In the genomic region with DNA sequence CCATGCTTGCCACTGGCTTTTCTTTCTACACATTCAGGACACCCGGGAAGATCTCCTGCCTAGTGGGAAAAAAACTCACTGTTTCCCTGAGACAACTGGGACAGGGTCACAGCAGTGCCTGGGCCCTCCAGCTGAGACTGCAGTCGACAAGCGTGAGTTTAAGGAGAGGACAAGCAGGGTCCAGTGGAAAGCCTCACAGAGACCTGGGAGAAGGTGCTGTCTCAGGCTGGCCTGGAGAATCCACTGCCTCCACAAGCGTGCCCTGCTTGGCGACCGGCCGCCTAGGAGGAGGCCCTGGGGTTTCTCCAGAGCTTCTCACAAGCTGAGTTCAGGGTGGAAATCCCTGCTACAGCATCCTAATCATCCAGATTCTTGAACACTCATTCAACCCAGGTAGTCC, we compare ENCODE assay signal across 36 cellular contexts.
"Had no signal": no experiment of that assay in that cellular context is flagged by ENCODE, and none has a peak within 500 bp of the region (broad histone marks: within the 10 kb centered on the region; RNA-seq: fewer than 3 reads in every experiment).

No MANE protein-coding gene starts in this region.

- H3K27ac Mint-ChIP-seq: activated B cell treated with CpG ODN at 0.5 μM for 24 hours; activated CD4-positive, alpha-beta memory T cell treated with anti-CD3 and anti-CD28 coated beads for 36 hours; activated CD4-positive, alpha-beta T cell treated with anti-CD3 and anti-CD28 coated beads for 36 hours; activated CD8-positive, alpha-beta T cell treated with anti-CD3 and anti-CD28 coated beads for 36 hours; activated naive CD4-positive, alpha-beta T cell treated with anti-CD3 and anti-CD28 coated beads for 36 hours; activated naive CD4-positive, alpha-beta T cell treated with anti-CD3 and anti-CD28 coated beads, Interleukin-2, amount 50 U/mL, for 72 hours; activated naive CD8-positive, alpha-beta T cell treated with anti-CD3 and anti-CD28 coated beads for 36 hours; activated T-cell treated with anti-CD3 and anti-CD28 coated beads, Interleukin-2, amount 50 U/mL, for 72 hours; activated T-helper 1 cell treated with anti-CD3 and anti-CD28 coated beads, Interleukin-12 subunit alpha, Interleukin-12 subunit beta, Interleukin-2, Interleukin-4 antibody, amounts not matched to agents 30 ng/mL and 10 ng/mL and 1 ng/mL, durations not matched to agents 14 hours and 24 hours and 36 hours; activated T-helper 17 cell treated with anti-CD3 and anti-CD28 coated beads, Interleukin-2, amount 50 U/mL, for 72 hours; T-helper 1 cell treated with Interleukin-12 subunit alpha and Interleukin-12 subunit beta and Interleukin-4 antibody, amounts not matched to agents 30 μg/mL and 1 μg/mL, for 36 hours; T-helper 2 cell treated with Interferon-gamma antibody and Interleukin-4, amounts not matched to agents 5 μg/mL and 100 μg/mL, for 36 hours had no signal

- H3K27ac ChIP-seq: adrenal gland, body of pancreas, brain microvascular endothelial cell, breast epithelium, VCaP had no signal

- H3K4me3 ChIP-seq: adrenal gland, body of pancreas, breast epithelium had no signal

- H3K27me3 Mint-ChIP-seq: activated B cell treated with CpG ODN at 0.5 μM for 24 hours; activated CD4-positive, alpha-beta memory T cell treated with anti-CD3 and anti-CD28 coated beads for 36 hours; activated CD4-positive, alpha-beta T cell treated with anti-CD3 and anti-CD28 coated beads for 36 hours; activated CD8-positive, alpha-beta T cell treated with anti-CD3 and anti-CD28 coated beads for 36 hours; activated T-helper 17 cell treated with anti-CD3 and anti-CD28 coated beads, Interleukin-2, amount 50 U/mL, for 72 hours had no signal

- H3K36me3 Mint-ChIP-seq: activated CD4-positive, alpha-beta memory T cell treated with anti-CD3 and anti-CD28 coated beads for 36 hours; activated naive CD4-positive, alpha-beta T cell treated with anti-CD3 and anti-CD28 coated beads, Interleukin-2, amount 50 U/mL, for 72 hours; activated naive CD8-positive, alpha-beta T cell treated with anti-CD3 and anti-CD28 coated beads for 36 hours had no signal

- H3K9me3 Mint-ChIP-seq: activated B cell treated with CpG ODN at 0.5 μM for 24 hours; activated CD4-positive, alpha-beta memory T cell treated with anti-CD3 and anti-CD28 coated beads for 36 hours; activated CD8-positive, alpha-beta T cell treated with anti-CD3 and anti-CD28 coated beads for 36 hours; activated naive CD4-positive, alpha-beta T cell treated with anti-CD3 and anti-CD28 coated beads for 36 hours; activated naive CD4-positive, alpha-beta T cell treated with anti-CD3 and anti-CD28 coated beads, Interleukin-2, amount 50 U/mL, for 72 hours; activated naive CD8-positive, alpha-beta T cell treated with anti-CD3 and anti-CD28 coated beads for 36 hours; activated T-cell treated with anti-CD3 and anti-CD28 coated beads, Interleukin-2, amount 50 U/mL, for 4 hours; activated T-helper 1 cell treated with anti-CD3 and anti-CD28 coated beads, Interleukin-12 subunit alpha, Interleukin-12 subunit beta, Interleukin-2, Interleukin-4 antibody, amounts not matched to agents 30 ng/mL and 10 ng/mL and 1 ng/mL, durations not matched to agents 14 hours and 24 hours and 36 hours; activated T-helper 17 cell treated with anti-CD3 and anti-CD28 coated beads, Interleukin-2, amount 50 U/mL, for 72 hours; T-helper 1 cell treated with Interleukin-12 subunit alpha and Interleukin-12 subunit beta and Interleukin-4 antibody, amounts not matched to agents 30 μg/mL and 1 μg/mL, for 36 hours; T-helper 2 cell treated with Interferon-gamma antibody and Interleukin-4, amounts not matched to agents 5 μg/mL and 100 μg/mL, for 36 hours had no signal

- H3K9me3 ChIP-seq: adrenal gland, body of pancreas, breast epithelium had no signal

- H3K27me3 ChIP-seq: adrenal gland, body of pancreas, brain microvascular endothelial cell, breast epithelium had no signal

- H3K4me1 ChIP-seq: adrenal gland, body of pancreas, breast epithelium had no signal

- H3K4me3 Mint-ChIP-seq: activated B cell treated with CpG ODN at 0.5 μM for 24 hours; activated CD4-positive, alpha-beta memory T cell treated with anti-CD3 and anti-CD28 coated beads for 36 hours; activated CD4-positive, alpha-beta T cell treated with anti-CD3 and anti-CD28 coated beads for 36 hours; activated CD8-positive, alpha-beta T cell treated with anti-CD3 and anti-CD28 coated beads for 36 hours; activated naive CD4-positive, alpha-beta T cell treated with anti-CD3 and anti-CD28 coated beads for 36 hours; activated naive CD8-positive, alpha-beta T cell treated with anti-CD3 and anti-CD28 coated beads for 36 hours; activated T-cell treated with anti-CD3 and anti-CD28 coated beads, Interleukin-2, amount 50 U/mL, for 4 hours; activated T-cell treated with anti-CD3 and anti-CD28 coated beads, Interleukin-2, amount 50 U/mL, for 72 hours; activated T-helper 1 cell treated with anti-CD3 and anti-CD28 coated beads, Interleukin-12 subunit alpha, Interleukin-12 subunit beta, Interleukin-2, Interleukin-4 antibody, amounts not matched to agents 30 ng/mL and 10 ng/mL and 1 ng/mL, durations not matched to agents 14 hours and 24 hours and 36 hours; activated T-helper 17 cell treated with anti-CD3 and anti-CD28 coated beads, Interleukin-2, amount 50 U/mL, for 72 hours; T-helper 1 cell treated with Interleukin-12 subunit alpha and Interleukin-12 subunit beta and Interleukin-4 antibody, amounts not matched to agents 30 μg/mL and 1 μg/mL, for 36 hours; T-helper 2 cell treated with Interferon-gamma antibody and Interleukin-4, amounts not matched to agents 5 μg/mL and 100 μg/mL, for 36 hours had no signal

- H3K4me1 Mint-ChIP-seq: activated B cell treated with CpG ODN at 0.5 μM for 24 hours; activated CD4-positive, alpha-beta T cell treated with anti-CD3 and anti-CD28 coated beads for 36 hours; activated naive CD8-positive, alpha-beta T cell treated with anti-CD3 and anti-CD28 coated beads for 36 hours; activated T-helper 17 cell treated with anti-CD3 and anti-CD28 coated beads, Interleukin-2, amount 50 U/mL, for 72 hours had no signal

- FAIRE-seq: astrocyte, TTC549 had no signal

- ATAC-seq: activated CD4-positive, alpha-beta T cell treated with anti-CD3 and anti-CD28 coated beads for 36 hours; activated CD8-positive, alpha-beta T cell treated with anti-CD3 and anti-CD28 coated beads for 36 hours; activated naive CD4-positive, alpha-beta T cell treated with anti-CD3 and anti-CD28 coated beads, Interleukin-2, amount 50 U/mL, for 72 hours; activated T-cell treated with anti-CD3 and anti-CD28 coated beads, Interleukin-2, amount 50 U/mL, for 4 hours; activated T-cell treated with anti-CD3 and anti-CD28 coated beads, Interleukin-2, amount 50 U/mL, for 72 hours; activated T-helper 17 cell treated with anti-CD3 and anti-CD28 coated beads, Interleukin-2, amount 50 U/mL, for 72 hours; body of pancreas had no signal

- DNase-seq: activated B cell treated with CpG ODN at 0.5 μM for 24 hours; activated CD4-positive, alpha-beta memory T cell treated with anti-CD3 and anti-CD28 coated beads for 36 hours; activated CD4-positive, alpha-beta T cell treated with anti-CD3 and anti-CD28 coated beads for 36 hours; activated CD4-positive, alpha-beta T cell treated with anti-CD3 and anti-CD28 coated beads for 48 hours; activated CD4-positive, alpha-beta T cell treated with anti-CD3 and anti-CD28 coated beads, Interleukin-2, amount 50 U/mL, for 1 hour; activated CD4-positive, alpha-beta T cell treated with anti-CD3 and anti-CD28 coated beads, Interleukin-2, amount 50 U/mL, for 4 hours; activated CD4-positive, CD25-positive, alpha-beta regulatory T cell treated with anti-CD3 and anti-CD28 coated beads, Interleukin-2, amount 50 U/mL, for 72 hours; activated CD8-positive, alpha-beta memory T cell treated with anti-CD3 and anti-CD28 coated beads, Interleukin-2, amount 50 U/mL, for 4 hours; activated CD8-positive, alpha-beta T cell treated with anti-CD3 and anti-CD28 coated beads for 36 hours; activated effector memory CD4-positive, alpha-beta T cell treated with anti-CD3 and anti-CD28 coated beads, Interleukin-2, amount 50 U/mL, for 16 hours; activated gamma-delta T cell treated with Interleukin-2 at 50 U/mL for 16 hours; activated naive CD4-positive, alpha-beta T cell; activated naive CD4-positive, alpha-beta T cell treated with anti-CD3 and anti-CD28 coated beads for 36 hours; activated naive CD4-positive, alpha-beta T cell treated with anti-CD3 and anti-CD28 coated beads, Interleukin-2, amount 50 U/mL, for 16 hours; activated naive CD8-positive, alpha-beta T cell treated with anti-CD3 and anti-CD28 coated beads for 36 hours; activated T-cell treated with anti-CD3 and anti-CD28 coated beads, Interleukin-2, amount 50 U/mL, for 4 hours; activated T-cell treated with anti-CD3 and anti-CD28 coated beads, Interleukin-2, amount 50 U/mL, for 72 hours; adrenal gland; amniotic stem cell; aorta; body of pancreas; brain microvascular endothelial cell; central memory CD4-positive, alpha-beta T cell; SW 1271; T-helper 1 cell; T-helper 2 cell; T-helper 9 cell had no signal

- H3K36me3 ChIP-seq: adrenal gland, brain microvascular endothelial cell, breast epithelium had no signal
